1 cellular context compared by ENCODE assay signal in genomic region chr7:99419323-99420021, GRCh38.
A peak's percentile ranks its signal among the peaks of the same experiment; 100 is the strongest.
TF ChIP-seq lines count a peak whose summit lies in the region.

No MANE protein-coding gene starts in this region.

TF ChIP-seq in H1, 55 proteins besides CTCF, POLR2A, EP300 and RAD21:
- TF ChIP-seq SUZ12 (IDR thresholded peaks at IDR 0.05; ENCODE audit: low read length) = no peak
- peak; percentile 25 for TF ChIP-seq POLR2AphosphoS5 (IDR thresholded peaks at IDR 0.05; ENCODE audit: low read depth, low read length)
TF ChIP-seq in H1: peak in this region for 1.
